ENCODE assay signal across 8 cellular contexts in the genomic region with DNA sequence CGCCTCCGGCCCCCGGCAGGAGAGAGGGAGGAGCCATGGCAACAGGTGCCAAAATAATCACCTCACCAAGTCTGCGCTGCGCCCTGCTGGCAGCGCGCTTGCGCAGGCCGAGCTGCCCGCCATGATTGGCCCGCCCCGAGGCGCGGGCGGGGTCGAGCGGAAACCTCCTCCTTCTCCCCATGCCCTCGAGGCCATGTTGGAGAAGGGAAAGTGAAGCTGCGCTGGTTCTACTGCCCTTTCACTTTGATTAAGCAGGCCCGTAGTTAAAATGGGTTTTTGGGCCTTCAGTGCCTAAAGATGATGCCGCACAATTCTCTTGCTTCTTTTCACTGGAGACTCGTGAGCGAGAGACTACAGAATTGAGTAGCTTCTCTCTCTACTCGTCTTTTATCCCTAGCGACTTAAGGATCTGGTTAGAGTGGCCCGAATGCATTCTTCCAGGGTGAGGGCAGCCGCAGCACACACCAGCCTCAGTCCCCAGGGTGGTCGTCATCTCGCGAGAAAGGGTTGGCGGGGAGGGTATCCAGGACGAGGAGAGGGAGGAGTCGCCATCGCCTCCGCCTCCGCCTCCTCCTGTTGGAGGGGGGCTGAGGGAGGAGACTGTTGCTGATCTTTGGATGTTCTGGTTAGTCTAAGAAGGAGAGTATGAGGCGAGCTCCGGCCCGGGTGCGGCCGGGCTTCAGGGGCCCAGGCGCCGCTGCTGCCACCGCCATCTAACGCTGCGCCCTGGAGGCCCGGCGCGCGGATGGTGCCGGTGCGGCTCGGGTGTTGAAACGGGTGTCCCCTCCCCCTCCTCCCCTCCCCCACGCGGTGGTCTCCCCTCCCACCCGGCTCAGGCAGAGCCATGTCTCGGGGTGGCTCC. TPM values are rescaled to one million over a fixed set of nuclear protein-coding genes. Genes with fewer than 3 reads are reported as not detected.
A peak's percentile ranks its signal among the peaks of the same experiment; 100 is the strongest.
DNase-seq lines count a peak whose midpoint lies in the region; ATAC-seq and TF ChIP-seq lines count a peak whose summit lies in the region.

A gene with protein sequence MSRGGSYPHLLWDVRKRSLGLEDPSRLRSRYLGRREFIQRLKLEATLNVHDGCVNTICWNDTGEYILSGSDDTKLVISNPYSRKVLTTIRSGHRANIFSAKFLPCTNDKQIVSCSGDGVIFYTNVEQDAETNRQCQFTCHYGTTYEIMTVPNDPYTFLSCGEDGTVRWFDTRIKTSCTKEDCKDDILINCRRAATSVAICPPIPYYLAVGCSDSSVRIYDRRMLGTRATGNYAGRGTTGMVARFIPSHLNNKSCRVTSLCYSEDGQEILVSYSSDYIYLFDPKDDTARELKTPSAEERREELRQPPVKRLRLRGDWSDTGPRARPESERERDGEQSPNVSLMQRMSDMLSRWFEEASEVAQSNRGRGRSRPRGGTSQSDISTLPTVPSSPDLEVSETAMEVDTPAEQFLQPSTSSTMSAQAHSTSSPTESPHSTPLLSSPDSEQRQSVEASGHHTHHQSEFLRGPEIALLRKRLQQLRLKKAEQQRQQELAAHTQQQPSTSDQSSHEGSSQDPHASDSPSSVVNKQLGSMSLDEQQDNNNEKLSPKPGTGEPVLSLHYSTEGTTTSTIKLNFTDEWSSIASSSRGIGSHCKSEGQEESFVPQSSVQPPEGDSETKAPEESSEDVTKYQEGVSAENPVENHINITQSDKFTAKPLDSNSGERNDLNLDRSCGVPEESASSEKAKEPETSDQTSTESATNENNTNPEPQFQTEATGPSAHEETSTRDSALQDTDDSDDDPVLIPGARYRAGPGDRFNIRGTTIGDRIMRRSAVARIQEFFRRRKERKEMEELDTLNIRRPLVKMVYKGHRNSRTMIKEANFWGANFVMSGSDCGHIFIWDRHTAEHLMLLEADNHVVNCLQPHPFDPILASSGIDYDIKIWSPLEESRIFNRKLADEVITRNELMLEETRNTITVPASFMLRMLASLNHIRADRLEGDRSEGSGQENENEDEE (plus strand): TSS at position 616 of the 862 bp plus-strand sequence. CDS start 229 bp downstream, at position 845.

- H3K4me3 ChIP-seq in upper lobe of right lung = peak within 1 kb of the TSS; percentile 83

- peaks cover 25% of the 10 kb centered on the region for H3K4me1 ChIP-seq in upper lobe of right lung

- H3K27me3 Mint-ChIP-seq in T-helper 1 cell treated with Interleukin-12 subunit alpha and Interleukin-12 subunit beta and Interleukin-4 antibody, amounts not matched to agents 30 μg/mL and 1 μg/mL, for 36 hours (ENCODE audit: low read depth) = no peaks in the 10 kb centered on the region

- peaks cover 27% of the 10 kb centered on the region for H3K4me1 Mint-ChIP-seq in T-helper 1 cell treated with Interleukin-12 subunit alpha and Interleukin-12 subunit beta and Interleukin-4 antibody, amounts not matched to agents 30 μg/mL and 1 μg/mL, for 36 hours (ENCODE audit: low read depth)

- H3K27me3 ChIP-seq in upper lobe of right lung = no peaks in the 10 kb centered on the region

- no peaks in the 10 kb centered on the region for H3K36me3 ChIP-seq in upper lobe of right lung

- DNase-seq in GM13977 (ENCODE audit: low spot score) = peak; percentile 97
- DNase-seq in NCI-H1694 (lab: John Stamatoyannopoulos, UW) = peak; percentile 98
- DNase-seq in amniotic stem cell (lab: John Stamatoyannopoulos, UW) = peak; percentile 95
- DNase-seq in left cardiac atrium = peak; percentile 97
- peak; percentile 98 for DNase-seq in posterior vena cava (ENCODE audit: low spot score)
- DNase-seq in upper lobe of right lung = peak; percentile 98

- H3K9me3 Mint-ChIP-seq in T-helper 1 cell treated with Interleukin-12 subunit alpha and Interleukin-12 subunit beta and Interleukin-4 antibody, amounts not matched to agents 30 μg/mL and 1 μg/mL, for 36 hours = no peaks in the 10 kb centered on the region

- intact Hi-C loops in left cardiac atrium (cut with DNase I) (loop anchor here in 1 of 2 donors (10.0 kb wide), 1 partner anchor 221 kb away; no protein-coding TSS in a partner anchor), posterior vena cava (cut with DNase I) (no loop called here), upper lobe of right lung (cut with DNase I) (no loop called here)

- peak within 1 kb of the TSS; percentile 98 for H3K27ac Mint-ChIP-seq in T-helper 1 cell treated with Interleukin-12 subunit alpha and Interleukin-12 subunit beta and Interleukin-4 antibody, amounts not matched to agents 30 μg/mL and 1 μg/mL, for 36 hours

- peak within 1 kb of the TSS; percentile 96 for H3K4me3 Mint-ChIP-seq in T-helper 1 cell treated with Interleukin-12 subunit alpha and Interleukin-12 subunit beta and Interleukin-4 antibody, amounts not matched to agents 30 μg/mL and 1 μg/mL, for 36 hours

- H3K9me3 ChIP-seq in upper lobe of right lung = no peaks in the 10 kb centered on the region

- H3K27ac ChIP-seq in upper lobe of right lung = peak within 1 kb of the TSS; percentile 97

- in situ Hi-C loops in GM13977 (cut with MboI; ENCODE audit: low pct_unique_long_range_greater_than_20kb, low sequenced_read_pairs, unreplicated experiment) = no loop called here

- no peak for TF ChIP-seq CTCF in GM13977 (IDR thresholded peaks at IDR 0.05; ENCODE audit: extremely low read depth, insufficient read depth, missing control alignments)
- no peak for TF ChIP-seq CTCF in upper lobe of right lung (IDR thresholded peaks at IDR 0.05)

- peaks cover 4% of the 10 kb centered on the region for H3K36me3 Mint-ChIP-seq in T-helper 1 cell treated with Interleukin-12 subunit alpha and Interleukin-12 subunit beta and Interleukin-4 antibody, amounts not matched to agents 30 μg/mL and 1 μg/mL, for 36 hours (ENCODE audit: low read depth)

- peak; percentile 76 for ATAC-seq in HG02884 (IDR thresholded peaks at IDR 0.05; ENCODE audit: unreplicated experiment)
- ATAC-seq in left cardiac atrium = peak; percentile 92 to 95
- ATAC-seq in upper lobe of right lung = peak; percentile 95

RNA-seq across cellular contexts. Expression of the gene that starts here (rescaled TPM):
- 100 to 1,000 TPM; 129 TPM for total RNA-seq in left cardiac atrium
- total RNA-seq in posterior vena cava = 10 to 100 TPM; 50.2 to 55.9 TPM
- total RNA-seq in upper lobe of right lung = 49.9 TPM

Comparison
In these comparisons a context has a peak if more than half of its experiments do, and no peak if none do; other contexts are left out.
1. Peak in every context shown above with its lines: DNase-seq, ATAC-seq, H3K4me3 ChIP-seq and H3K27ac ChIP-seq.